15 cellular contexts compared by ENCODE assay signal in genomic region chr9:121324316-121324715, GRCh38. TPM values are rescaled to one million over a fixed set of nuclear protein-coding genes. Genes with fewer than 3 reads are reported as not detected.
DNase-seq lines count a peak whose midpoint lies in the region; ATAC-seq and TF ChIP-seq lines count a peak whose summit lies in the region.
"Had no signal": no experiment of that assay in that cellular context is flagged by ENCODE, and none has a peak within 500 bp of the region (broad histone marks: within the 10 kb centered on the region; RNA-seq: fewer than 3 reads in every experiment).

No MANE protein-coding gene starts in this region.

- peaks cover 0 to 98% of the 10 kb centered on the region in 2 donors for H3K36me3 ChIP-seq in gastroesophageal sphincter
- peaks cover 58 to 67% of the 10 kb centered on the region in 2 donors for H3K36me3 ChIP-seq in stomach smooth muscle (ENCODE audit: control insufficient read depth in 2 of 2, insufficient read depth in 2 of 2, low read length in 2 of 2)

- no peak overlapping the region for H3K4me3 ChIP-seq in gastroesophageal sphincter
- H3K4me3 ChIP-seq in stomach smooth muscle (ENCODE audit: low read length in 2 of 2) = no peak overlapping the region

- 72 to 80% methylated on average over 2 to 4 of the region's 5 CpGs for WGBS in gastroesophageal sphincter (ENCODE audit: low coverage in 1 of 2), 2 donors

- peak; percentile 49 for ATAC-seq in GM18511 (IDR thresholded peaks at IDR 0.05; ENCODE audit: unreplicated experiment)
- no peak for ATAC-seq in gastroesophageal sphincter
- ATAC-seq in left colon = no peak

- no peak for TF ChIP-seq EP300 in gastroesophageal sphincter (IDR thresholded peaks at IDR 0.05)

- no peak for TF ChIP-seq POLR2A in gastroesophageal sphincter (IDR thresholded peaks at IDR 0.05)

- peak overlapping the region; percentile 2 to 36 for H3K9ac ChIP-seq in stomach smooth muscle (ENCODE audit: low read length in 2 of 2)
- H3K9ac ChIP-seq: parathyroid adenoma had no signal

- H3K9me3 ChIP-seq in gastroesophageal sphincter (no peaks in the 10 kb centered on the region), stomach smooth muscle (ENCODE audit: control insufficient read depth in 2 of 2, low read length in 2 of 2) (no peaks in the 10 kb centered on the region)

- peak; percentile 76 for DNase-seq in MV-4-11 (lab: John Stamatoyannopoulos, UW)
- DNase-seq in 8988T = no peak
- DNase-seq in HT-29 (ENCODE audit: low spot score) = no peak
- no peak for DNase-seq in left colon
- DNase-seq: activated CD8-positive, alpha-beta memory T cell treated with anti-CD3 and anti-CD28 coated beads, Interleukin-2, amount 50 U/mL, for 48 hours; activated naive CD8-positive, alpha-beta T cell treated with anti-CD3 and anti-CD28 coated beads, Interleukin-2, amount 10 ng/mL, durations not matched to agents 7 days and 5 days; CD4-positive, CD25-positive, alpha-beta regulatory T cell; GF-D8; NCI-H1092; NCI-H748 treated with DMSO at 0.1 percent for 48 hours; WERI-Rb-1 had no signal

- intact Hi-C loops in left colon (cut with DNase I, micrococcal nuclease) = loop anchor here in 1 of 2 donors (10.0 kb wide), 1 partner anchor 50 kb away; the partner anchor contains the start of gene STOM

- H3K27ac ChIP-seq in gastroesophageal sphincter = peak overlapping the region; percentile 90 to 98 (median 94)
- peak overlapping the region; percentile 99 for H3K27ac ChIP-seq in stomach smooth muscle (ENCODE audit: low read length)
- H3K27ac ChIP-seq: WERI-Rb-1 had no signal

- TF ChIP-seq CTCF in gastroesophageal sphincter (IDR thresholded peaks at IDR 0.05) = no peak

- H3K27me3 ChIP-seq in gastroesophageal sphincter (no peaks in the 10 kb centered on the region), stomach smooth muscle (ENCODE audit: control insufficient read depth in 1 of 2, insufficient read depth in 2 of 2, low read length in 2 of 2) (no peaks in the 10 kb centered on the region)

- H3K4me1 ChIP-seq in gastroesophageal sphincter (peaks cover 7 to 98% (median 59%) of the 10 kb centered on the region in 3 donors), stomach smooth muscle (ENCODE audit: control insufficient read depth, insufficient read depth, low read length) (peaks cover 59% of the 10 kb centered on the region)
- H3K4me1 ChIP-seq: parathyroid adenoma had no signal

RNA-seq across cellular contexts. Expression of gene STOM, which starts 45.7 kb away (rescaled TPM):
- 100 to 1,000 TPM; 293 to 539 (median 457) TPM for total RNA-seq in gastroesophageal sphincter
- total RNA-seq in HT-29 (2014; rRNA removed; shearing (Covaris generic)) = not detected in 2 replicates
- total RNA-seq in left colon = 100 to 1,000 TPM in 1 of 2 donors, 10 to 100 TPM in 1; 94.6 to 115 TPM

RNA-seq across cellular contexts. Expression of gene GSN, which starts 56.4 kb away (rescaled TPM):
- total RNA-seq in gastroesophageal sphincter (1,000 to 10,000 TPM; 2,362 to 3,466 (median 3,146) TPM), left colon (100 to 1,000 TPM; 404 to 854 TPM)
- total RNA-seq in HT-29 (2014; rRNA removed; shearing (Covaris generic)) = 270 and 283 TPM in 2 replicates

Comparison
In these comparisons a context has a peak if more than half of its experiments do, and no peak if none do; other contexts are left out.
1. RNA of gene STOM, which starts 45.7 kb away (total RNA-seq): 293 to 539 TPM in gastroesophageal sphincter and 94.6 to 115 TPM in left colon; not detected in HT-29; every median in the first group is over 10 times any median in the second.